ENCODE assay signal across 8 cellular contexts in the genomic region with DNA sequence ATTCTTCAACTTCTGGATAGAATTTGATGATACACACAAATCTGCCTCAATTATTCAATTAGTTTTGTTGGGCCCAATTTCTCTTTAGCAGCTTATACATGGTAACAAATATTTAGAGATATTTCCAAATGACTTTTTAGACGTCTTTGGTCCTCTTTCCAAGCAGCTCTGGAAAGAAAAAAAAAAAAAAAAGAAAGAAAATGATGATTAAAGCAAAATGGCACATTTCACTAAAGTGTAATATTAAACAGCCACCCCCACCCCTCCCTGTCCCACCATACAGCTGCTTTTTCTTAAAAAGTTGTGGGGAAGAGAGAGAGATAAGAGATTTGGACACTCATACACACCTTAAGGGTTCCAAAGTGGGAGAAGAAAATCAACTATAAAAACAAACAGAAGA. TPM values are rescaled to one million over a fixed set of nuclear protein-coding genes. Genes with fewer than 3 reads are reported as not detected.
A peak's percentile ranks its signal among the peaks of the same experiment; 100 is the strongest.
DNase-seq lines count a peak whose midpoint lies in the region; ATAC-seq and TF ChIP-seq lines count a peak whose summit lies in the region.

No MANE protein-coding gene starts in this region.

- H2AFZ ChIP-seq in OCI-LY7 (ENCODE audit: low read length) (peak overlapping the region; percentile 92; the same call in 1 of the 2 replicates), osteoblast (ENCODE audit: low read length) (peak overlapping the region; percentile 100)

- no peak for DNase-seq in CD8-positive, alpha-beta memory T cell
- DNase-seq in OCI-LY7 (ENCODE audit: low spot score) (no peak), epithelial cell of esophagus (ENCODE audit: low read depth) (no peak), osteoblast (ENCODE audit: insufficient read length, low spot score, missing footprints) (no peak)
- no peak for DNase-seq in activated CD8-positive, alpha-beta memory T cell treated with anti-CD3 and anti-CD28 coated beads for 24 hours

- H3K4me1 Mint-ChIP-seq in CD8-positive, alpha-beta memory T cell, result peaks cover 47 to 61% (median 60%) of the 10 kb centered on the region in 3 donors

- H4K20me1 ChIP-seq in OCI-LY7 (ENCODE audit: insufficient read depth, low read length) (no peaks in the 10 kb centered on the region), osteoblast (ENCODE audit: insufficient read depth, low read length) (no peaks in the 10 kb centered on the region)

- TF ChIP-seq CTCF in OCI-LY7 (conservative IDR thresholded peaks at IDR 0.05; ENCODE audit: low read length) (no peak), epithelial cell of esophagus (IDR thresholded peaks at IDR 0.05; ENCODE audit: insufficient read depth, low read depth, low read length, missing control alignments) (no peak), osteoblast (IDR thresholded peaks at IDR 0.05; ENCODE audit: extremely low read depth, low read depth, low read length) (no peak)

- H3K27me3 Mint-ChIP-seq in CD8-positive, alpha-beta memory T cell, result no peaks in the 10 kb centered on the region

- H3K36me3 Mint-ChIP-seq in CD8-positive, alpha-beta memory T cell, result peaks cover 0 to 34% (median 11%) of the 10 kb centered on the region in 3 donors

- peak overlapping the region; percentile 89 for H3K27ac ChIP-seq in CD8-positive, alpha-beta memory T cell (ENCODE audit: low read depth, low read length)
- H3K27ac ChIP-seq in OCI-LY7 (ENCODE audit: low read depth, low read length, poor library complexity, severe bottlenecking), result peak overlapping the region; percentile 59
- no peak overlapping the region for H3K27ac ChIP-seq in osteoblast (ENCODE audit: low read depth, low read length)

- POLR2A ChIA-PET in CD8-positive, alpha-beta memory T cell (lab: Charles Lee), result no interaction called here
- POLR2A ChIA-PET in OCI-LY7 (lab: Charles Lee), result interaction anchor here (0.6 to 4.3 kb wide), 11 partner anchors 8 to 496 kb away, joined by 3 to 24 read pairs (median 4); partner anchors contain the start of gene SCYL3

- H3K9me2 ChIP-seq in OCI-LY7 (ENCODE audit: insufficient read depth, low read length), result no peaks in the 10 kb centered on the region

- no peaks in the 10 kb centered on the region for H3K27me3 ChIP-seq in CD8-positive, alpha-beta memory T cell (ENCODE audit: insufficient read depth, low read length, poor library complexity, severe bottlenecking)
- H3K27me3 ChIP-seq in osteoblast (ENCODE audit: insufficient read depth, low read length), result peaks cover 3% of the 10 kb centered on the region

- no peaks in the 10 kb centered on the region for H3K9me3 ChIP-seq in CD8-positive, alpha-beta memory T cell (ENCODE audit: low read length)
- H3K9me3 ChIP-seq in OCI-LY7 (ENCODE audit: low read length), result no peaks in the 10 kb centered on the region
- H3K9me3 ChIP-seq in osteoblast (ENCODE audit: low read depth, low read length), result no peaks in the 10 kb centered on the region

- H3K36me3 ChIP-seq in CD8-positive, alpha-beta memory T cell (ENCODE audit: insufficient read depth, low read length), result no peaks in the 10 kb centered on the region
- H3K36me3 ChIP-seq in OCI-LY7 (ENCODE audit: insufficient read depth, low read length), result peaks cover 41% of the 10 kb centered on the region
- H3K36me3 ChIP-seq in osteoblast (ENCODE audit: insufficient read depth, low read length), result no peaks in the 10 kb centered on the region

- BruUV-seq in OCI-LY7 (replicated peaks; lab: Mats Ljungman, UMichigan), result no TSS peak

- H3K79me2 ChIP-seq in OCI-LY7 (ENCODE audit: insufficient read depth, low read depth, low read length) (peaks cover 51% of the 10 kb centered on the region), osteoblast (ENCODE audit: insufficient read depth, low read length) (peaks cover 25% of the 10 kb centered on the region)

- H3K27ac Mint-ChIP-seq in CD8-positive, alpha-beta memory T cell, result peak overlapping the region in 7 of 8 donors; percentile 87 to 99 (median 99)

- H3K4me3 Mint-ChIP-seq in CD8-positive, alpha-beta memory T cell, result peak overlapping the region; percentile 94 to 100 (median 100)

- peak overlapping the region; percentile 98 for H3K4me3 ChIP-seq in CD8-positive, alpha-beta memory T cell (ENCODE audit: low read length)
- peak overlapping the region; percentile 85 for H3K4me3 ChIP-seq in OCI-LY7 (ENCODE audit: low read depth, low read length, poor library complexity, severe bottlenecking)
- H3K4me3 ChIP-seq in epithelial cell of esophagus (ENCODE audit: low read length), result peak overlapping the region; percentile 93
- peak overlapping the region; percentile 98 for H3K4me3 ChIP-seq in osteoblast (ENCODE audit: insufficient read depth, low read length)

- H3K4me1 ChIP-seq in CD8-positive, alpha-beta memory T cell (ENCODE audit: insufficient read depth, low read length), result peaks cover 26% of the 10 kb centered on the region
- peaks cover 33% of the 10 kb centered on the region for H3K4me1 ChIP-seq in OCI-LY7 (ENCODE audit: insufficient read depth, low read length, poor library complexity, severe bottlenecking)
- H3K4me1 ChIP-seq in osteoblast (ENCODE audit: insufficient read depth, low read length), result peaks cover 9% of the 10 kb centered on the region

- no peaks in the 10 kb centered on the region for H3K9me3 Mint-ChIP-seq in CD8-positive, alpha-beta memory T cell

- CTCF ChIA-PET in CD8-positive, alpha-beta memory T cell (lab: Charles Lee), result interaction anchor here (0.9 to 1.9 kb wide), 2 partner anchors 82 to 207 kb away, joined by 3 to 5 read pairs; partner anchors contain the start of gene F5
- CTCF ChIA-PET in OCI-LY7 (lab: Charles Lee; ENCODE audit: unreplicated experiment), result interaction anchor here (0.6 to 0.9 kb wide), 2 partner anchors 54 to 1648 kb away, joined by 3 read pairs; no protein-coding TSS in a partner anchor

- H3K4me2 ChIP-seq in OCI-LY7 (ENCODE audit: low read length) (peak overlapping the region; percentile 95), osteoblast (ENCODE audit: insufficient read depth, low read length) (peak overlapping the region; percentile 87)

- intact Hi-C loops in OCI-LY7 (cut with micrococcal nuclease; ENCODE audit: unreplicated experiment), result loop anchor here (1.0 to 10.0 kb wide), 6 partner anchors 100 to 741 kb away; partner anchors contain the start of genes ATP1B1, BLZF1, GORAB and KIFAP3

- ATAC-seq in GM18520 (IDR thresholded peaks at IDR 0.05; ENCODE audit: unreplicated experiment), result no peak
- no peak for ATAC-seq in HG02870 (IDR thresholded peaks at IDR 0.05; ENCODE audit: unreplicated experiment)
- ATAC-seq in GM18498 (IDR thresholded peaks at IDR 0.05; ENCODE audit: unreplicated experiment), result no peak

RNA-seq across cellular contexts. Expression of gene METTL18, which starts 1.0 kb away (rescaled TPM):
- total RNA-seq in CD8-positive, alpha-beta memory T cell, result 10 to 100 TPM; 14.5 to 16.2 TPM
- polyA plus RNA-seq in CD8-positive, alpha-beta memory T cell, result 25.7 TPM
- 10.6 and 12.6 TPM in 2 replicates for total RNA-seq in OCI-LY7 (2014; rRNA removed; shearing (Covaris generic))
- 8.1 and 8.7 TPM in 2 replicates for total RNA-seq in OCI-LY7 (2022)
- total RNA-seq in osteoblast, result 2.9 and 7.7 TPM in 2 replicates

RNA-seq across cellular contexts. Expression of gene SELE, which starts 59.9 kb away (rescaled TPM):
- not detected for total RNA-seq in CD8-positive, alpha-beta memory T cell
- polyA plus RNA-seq in CD8-positive, alpha-beta memory T cell, result 0.06 TPM
- not detected in 2 replicates for total RNA-seq in OCI-LY7 (2014; rRNA removed; shearing (Covaris generic))
- total RNA-seq in OCI-LY7 (2022) (not detected in 2 replicates), osteoblast (not detected in 2 replicates)
